ENCODE assay signal across 20 cellular contexts in the genomic region with DNA sequence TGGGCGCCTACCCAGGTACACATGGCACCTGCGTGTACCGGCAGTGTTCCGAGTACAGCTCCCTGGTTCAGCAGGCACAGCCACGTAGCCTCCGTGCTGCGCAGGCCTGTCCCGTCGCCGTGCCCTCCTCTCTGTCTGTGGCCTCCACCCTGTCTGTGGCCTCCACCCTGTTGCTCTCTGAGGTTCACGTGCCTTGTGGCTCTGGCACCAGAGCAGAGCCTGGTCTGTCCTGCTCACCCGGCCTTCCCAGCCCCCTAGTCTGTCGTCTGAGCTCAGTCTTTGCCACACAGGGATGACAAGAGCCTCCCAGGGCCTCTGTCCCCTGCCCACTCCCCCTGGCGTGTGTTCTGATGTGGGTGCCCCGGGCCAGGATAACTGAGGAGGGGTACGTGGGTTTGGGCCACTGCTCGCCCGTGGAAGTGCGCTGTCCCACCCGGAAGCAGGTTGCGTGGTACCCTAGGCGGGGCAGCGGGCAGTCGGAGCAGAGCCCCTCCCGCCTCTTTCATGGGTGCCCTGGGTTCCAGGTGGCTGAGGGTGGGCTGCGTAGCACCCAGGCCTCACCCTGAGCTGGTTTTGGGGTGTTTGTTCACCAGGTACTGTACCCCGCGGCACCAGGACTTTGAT.
"Had no signal": no experiment of that assay in that cellular context is flagged by ENCODE, and none has a peak within 500 bp of the region (broad histone marks: within the 10 kb centered on the region; RNA-seq: fewer than 3 reads in every experiment).

No MANE protein-coding gene starts in this region.

- H3K27me3 ChIP-seq: Peyer's patch had no signal

- ATAC-seq: activated naive CD8-positive, alpha-beta T cell treated with anti-CD3 and anti-CD28 coated beads, Interleukin-2, amount 50 U/mL, for 24 hours; activated T-cell treated with anti-CD3 and anti-CD28 coated beads, Interleukin-2, amount 50 U/mL, for 4 hours had no signal

- H3K9me3 ChIP-seq: Peyer's patch had no signal

- H3K27ac ChIP-seq: Peyer's patch had no signal

- H3K4me3 ChIP-seq: Peyer's patch had no signal

- DNase-seq: activated B cell treated with CpG ODN at 0.5 μM for 24 hours; activated CD4-positive, alpha-beta memory T cell treated with anti-CD3 and anti-CD28 coated beads for 36 hours; activated CD4-positive, alpha-beta T cell treated with anti-CD3 and anti-CD28 coated beads, Interleukin-2, amount 10 ng/mL, durations not matched to agents 7 days and 5 days; activated CD8-positive, alpha-beta memory T cell treated with anti-CD3 and anti-CD28 coated beads for 24 hours; activated effector memory CD4-positive, alpha-beta T cell treated with anti-CD3 and anti-CD28 coated beads, Interleukin-2, amount 50 U/mL, for 16 hours; activated naive CD4-positive, alpha-beta T cell treated with Interleukin-2 at 50 U/mL for 16 hours; activated naive CD8-positive, alpha-beta T cell treated with anti-CD3 and anti-CD28 coated beads, Interleukin-2, amount 50 U/mL, for 24 hours; activated T-cell treated with anti-CD3 and anti-CD28 coated beads, Interleukin-2, amount 50 U/mL, for 4 hours; Karpas-422; MM.1S; NCI-H1105; NCI-H1436; NCI-H1694 treated with DMSO at 0.1 percent for 48 hours; NCI-H2029 treated with DMSO at 0.1 percent for 48 hours; NCI-H510A treated with DMSO at 0.1 percent for 48 hours; NCI-H69; NK-92 treated with Interleukin-12 subunit alpha and Interleukin-12 subunit beta, amount 100 ng/mL, for 24 hours; Peyer's patch; SHP77 treated with DMSO at 0.1 percent for 48 hours; T1000 had no signal
